ENCODE assay signal across 9 cellular contexts in the genomic region with DNA sequence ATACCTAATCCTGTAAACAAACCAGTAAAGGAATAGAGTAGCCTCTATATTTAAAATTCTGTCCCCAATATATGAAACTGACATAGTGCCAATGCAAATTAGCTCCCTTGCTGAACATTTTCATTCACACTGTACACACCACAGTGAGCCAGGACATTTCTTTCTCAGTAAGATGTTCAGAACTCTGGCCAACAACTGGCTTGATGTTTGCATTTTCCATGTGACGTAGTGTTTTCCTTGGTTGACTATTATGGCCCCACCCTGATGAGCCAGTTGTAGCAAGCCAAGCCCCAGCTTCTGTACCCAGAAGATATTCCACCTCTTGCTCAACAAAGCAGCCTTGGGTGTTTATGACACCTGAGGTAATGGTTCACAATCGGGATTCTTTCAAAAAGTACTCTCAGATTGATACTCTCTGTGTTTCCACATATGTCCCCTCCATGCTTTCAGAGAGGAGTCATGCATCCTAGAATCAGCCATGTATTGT. TPM values are rescaled to one million over a fixed set of nuclear protein-coding genes. Genes with fewer than 3 reads are reported as not detected.
DNase-seq lines count a peak whose midpoint lies in the region; ATAC-seq and TF ChIP-seq lines count a peak whose summit lies in the region.
"Had no signal": no experiment of that assay in that cellular context is flagged by ENCODE, and none has a peak within 500 bp of the region (broad histone marks: within the 10 kb centered on the region; RNA-seq: fewer than 3 reads in every experiment).

No MANE protein-coding gene starts in this region.

- H3K4me3 ChIP-seq in esophagus muscularis mucosa, result no peak overlapping the region

- TF ChIP-seq EP300 in esophagus muscularis mucosa (IDR thresholded peaks at IDR 0.05), result no peak

- ATAC-seq in GM19035 (IDR thresholded peaks at IDR 0.05; ENCODE audit: unreplicated experiment) (peak; percentile 51), HG02759 (IDR thresholded peaks at IDR 0.05; ENCODE audit: unreplicated experiment) (peak; percentile 48)
- no peak for ATAC-seq in naive thymus-derived CD8-positive, alpha-beta T cell

- POLR2A ChIA-PET in naive thymus-derived CD8-positive, alpha-beta T cell (lab: Charles Lee), result interaction anchor here (2.4 to 4.7 kb wide), 2 partner anchors 18 to 21 kb away, joined by 9 to 15 read pairs; partner anchors contain the start of gene ANXA1

- no peaks in the 10 kb centered on the region for H3K27me3 ChIP-seq in esophagus muscularis mucosa

- H3K4me3 Mint-ChIP-seq in naive thymus-derived CD8-positive, alpha-beta T cell, result peak overlapping the region in 4 of 10 donors; percentile 11 to 53 (median 28)
- no peak overlapping the region for H3K4me3 Mint-ChIP-seq in activated naive CD4-positive, alpha-beta T cell treated with anti-CD3 and anti-CD28 coated beads for 36 hours
- H3K4me3 Mint-ChIP-seq: central memory CD8-positive, alpha-beta T cell had no signal

- H3K36me3 ChIP-seq in esophagus muscularis mucosa, result no peaks in the 10 kb centered on the region

- no peaks in the 10 kb centered on the region for H3K9me3 ChIP-seq in esophagus muscularis mucosa

- peak overlapping the region in 8 of 10 donors; percentile 14 to 96 (median 46) for H3K27ac Mint-ChIP-seq in naive thymus-derived CD8-positive, alpha-beta T cell
- no peak overlapping the region for H3K27ac Mint-ChIP-seq in activated naive CD4-positive, alpha-beta T cell treated with anti-CD3 and anti-CD28 coated beads for 36 hours

- intact Hi-C loops in activated naive CD4-positive, alpha-beta T cell treated with anti-CD3 and anti-CD28 coated beads for 36 hours (cut with micrococcal nuclease), result loop anchor here (5.0 kb wide), 4 partner anchors 33 to 1953 kb away; partner anchors contain the start of genes ABHD17B, C9orf85, CARNMT1 and NMRK1
- intact Hi-C loops in esophagus muscularis mucosa (cut with DNase I), result no loop called here

- no peak for TF ChIP-seq POLR2A in esophagus muscularis mucosa (IDR thresholded peaks at IDR 0.05; ENCODE audit: low read depth)

- TF ChIP-seq CTCF in esophagus muscularis mucosa (IDR thresholded peaks at IDR 0.05), result no peak

- CTCF ChIA-PET in activated naive CD4-positive, alpha-beta T cell treated with anti-CD3 and anti-CD28 coated beads for 36 hours (lab: Charles Lee), result interaction anchor here (0.7 to 3.4 kb wide), 4 partner anchors 15 to 50 kb away, joined by 4 to 16 read pairs (median 6); no protein-coding TSS in a partner anchor

- H3K27me3 Mint-ChIP-seq in naive thymus-derived CD8-positive, alpha-beta T cell, result no peaks in the 10 kb centered on the region
- no peaks in the 10 kb centered on the region for H3K27me3 Mint-ChIP-seq in activated naive CD4-positive, alpha-beta T cell treated with anti-CD3 and anti-CD28 coated beads for 36 hours (ENCODE audit: low read depth)
- H3K27me3 Mint-ChIP-seq: central memory CD8-positive, alpha-beta T cell had no signal

- H3K36me3 Mint-ChIP-seq in naive thymus-derived CD8-positive, alpha-beta T cell, result no peaks in the 10 kb centered on the region
- no peaks in the 10 kb centered on the region for H3K36me3 Mint-ChIP-seq in activated naive CD4-positive, alpha-beta T cell treated with anti-CD3 and anti-CD28 coated beads for 36 hours (ENCODE audit: low read depth)

- DNase-seq in RPMI8226 (peak; percentile 78), NCI-H1694 treated with DMSO at 0.1 percent for 48 hours (lab: John Stamatoyannopoulos, UW) (no peak), SKM-1 treated with dmso at 0.1 percent for 144 hours (lab: John Stamatoyannopoulos, UW; ENCODE audit: unreplicated experiment) (no peak), esophagus muscularis mucosa (ENCODE audit: extremely low spot score) (no peak)
- no peak for DNase-seq in naive thymus-derived CD8-positive, alpha-beta T cell
- DNase-seq in activated naive CD4-positive, alpha-beta T cell treated with anti-CD3 and anti-CD28 coated beads for 36 hours, result no peak

- H3K9me3 Mint-ChIP-seq in naive thymus-derived CD8-positive, alpha-beta T cell, result no peaks in the 10 kb centered on the region
- H3K9me3 Mint-ChIP-seq in activated naive CD4-positive, alpha-beta T cell treated with anti-CD3 and anti-CD28 coated beads for 36 hours, result no peaks in the 10 kb centered on the region
- H3K9me3 Mint-ChIP-seq: central memory CD8-positive, alpha-beta T cell had no signal

- peaks cover 17 to 34% (median 25%) of the 10 kb centered on the region in 4 donors for H3K4me1 Mint-ChIP-seq in naive thymus-derived CD8-positive, alpha-beta T cell
- H3K4me1 Mint-ChIP-seq in activated naive CD4-positive, alpha-beta T cell treated with anti-CD3 and anti-CD28 coated beads for 36 hours (ENCODE audit: low read depth), result peaks cover 28% of the 10 kb centered on the region

- peaks cover 0 to 23% (median 21%) of the 10 kb centered on the region in 4 donors for H3K4me1 ChIP-seq in esophagus muscularis mucosa

- WGBS in esophagus muscularis mucosa, result 69% methylated on average over 2 of the region's 2 CpGs

- no peak overlapping the region for H3K27ac ChIP-seq in esophagus muscularis mucosa (replicated peaks in 1 of 4)

RNA-seq across cellular contexts. Expression of gene ANXA1, which starts 17.7 kb away (rescaled TPM):
- total RNA-seq in naive thymus-derived CD8-positive, alpha-beta T cell, result 10 to 100 TPM; 89.4 to 91.7 TPM
- polyA plus RNA-seq in naive thymus-derived CD8-positive, alpha-beta T cell, result 100 to 1,000 TPM in 1 of 3 donors, 10 to 100 TPM in 2; 33.9 to 239 (median 59.4) TPM
- total RNA-seq in activated naive CD4-positive, alpha-beta T cell treated with anti-CD3 and anti-CD28 coated beads for 36 hours, result 10 to 100 TPM; 17.9 to 19.9 TPM
- 100 to 1,000 TPM; 226 to 262 (median 231) TPM for total RNA-seq in esophagus muscularis mucosa

Comparison
In these comparisons a context has a peak if more than half of its experiments do, and no peak if none do; other contexts are left out.
1. ATAC-seq: peak in GM19035 (single experiment) and HG02759 (single experiment); none in naive thymus-derived CD8-positive, alpha-beta T cell (0 of 2).
2. RNA of gene ANXA1, which starts 17.7 kb away (total RNA-seq): 226 to 262 TPM in esophagus muscularis mucosa and 89.4 to 91.7 TPM in naive thymus-derived CD8-positive, alpha-beta T cell; 17.9 to 19.9 TPM in activated naive CD4-positive, alpha-beta T cell treated with anti-CD3 and anti-CD28 coated beads for 36 hours; every median in the first group is over 4 times any median in the second.